ENCODE assay signal across 29 cellular contexts in the genomic region with DNA sequence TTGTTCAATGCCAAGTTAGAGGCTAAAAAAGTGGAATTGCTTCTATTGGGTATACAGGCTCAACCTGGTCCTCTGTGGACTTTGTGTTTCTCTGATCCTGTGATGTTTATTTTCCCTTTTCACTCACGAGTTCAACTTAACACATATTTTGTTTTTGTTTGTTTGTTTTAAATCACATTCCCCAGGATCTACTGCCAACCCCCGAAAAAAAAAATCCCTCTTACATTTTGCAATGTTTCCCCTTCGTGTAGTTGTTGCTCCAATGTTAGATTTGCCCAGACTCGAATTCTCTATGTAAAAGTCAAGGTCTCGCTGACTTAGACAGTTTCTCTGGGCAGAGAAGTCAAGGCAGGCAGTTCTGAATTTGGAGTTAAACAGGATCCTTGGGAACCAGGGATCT.
"Had no signal": no experiment of that assay in that cellular context is flagged by ENCODE, and none has a peak within 500 bp of the region (broad histone marks: within the 10 kb centered on the region; RNA-seq: fewer than 3 reads in every experiment).

No MANE protein-coding gene starts in this region.

- H3K27me3 Mint-ChIP-seq: stimulated activated memory B cell treated with anti-CD40 and anti-IgM and Interleukin-4, amounts not matched to agents 10 μg/mL and 1 μg/mL and 100 μg/mL, for 72 hours; stimulated activated naive B cell treated with anti-CD40 and anti-IgM and Interleukin-4, amounts not matched to agents 10 μg/mL and 1 μg/mL and 100 μg/mL, for 72 hours; stimulated activated naive CD8-positive, alpha-beta T cell treated with anti-CD3 and anti-CD28 coated beads, Interleukin-15, amount 100 ng/mL, for 72 hours; stimulated activated naive CD8-positive, alpha-beta T cell treated with anti-CD3 and anti-CD28 coated beads, Interleukin-15, Interleukin-2, amounts not matched to agents 100 ng/mL and 50 ng/mL, for 24 hours had no signal

- H3K27ac Mint-ChIP-seq: stimulated activated effector memory CD8-positive, alpha-beta T cell treated with anti-CD3 and anti-CD28 coated beads, Interleukin-12 subunit alpha, Interleukin-12 subunit beta, amount 100 ng/mL, for 72 hours; stimulated activated memory B cell treated with anti-CD40 and anti-IgM and Interleukin-4, amounts not matched to agents 10 μg/mL and 1 μg/mL and 100 μg/mL, for 72 hours; stimulated activated naive B cell treated with anti-CD40 and anti-IgM and Interleukin-4, amounts not matched to agents 10 μg/mL and 1 μg/mL and 100 μg/mL, for 72 hours; stimulated activated naive CD8-positive, alpha-beta T cell treated with anti-CD3 and anti-CD28 coated beads, Interleukin-15, amount 100 ng/mL, for 72 hours; stimulated activated naive CD8-positive, alpha-beta T cell treated with anti-CD3 and anti-CD28 coated beads, Interleukin-15, Interleukin-2, amounts not matched to agents 100 ng/mL and 50 ng/mL, for 24 hours; type B pancreatic cell had no signal

- H3K9me3 Mint-ChIP-seq: stimulated activated effector memory CD8-positive, alpha-beta T cell treated with anti-CD3 and anti-CD28 coated beads, Interleukin-12 subunit alpha, Interleukin-12 subunit beta, amount 100 ng/mL, for 72 hours had no signal

- DNase-seq: stimulated activated CD4-positive, alpha-beta T cell treated with anti-CD3 and anti-CD28 coated beads, Interleukin-2, amount 100 ng/mL, for 48 hours; stimulated activated CD4-positive, alpha-beta T cell treated with anti-CD3 and anti-CD28 coated beads, Interleukin-4, amount 100 ng/mL, for 1 hour; stimulated activated CD4-positive, alpha-beta T cell treated with anti-CD3 and anti-CD28 coated beads, Interleukin-4, amount 100 ng/mL, for 24 hours; stimulated activated CD4-positive, alpha-beta T cell treated with anti-CD3 and anti-CD28 coated beads, Interleukin-4, amount 100 ng/mL, for 4 hours; stimulated activated CD8-positive, alpha-beta memory T cell treated with anti-CD3 and anti-CD28 coated beads, Interleukin-4, amount 100 ng/mL, for 48 hours; stimulated activated naive B cell treated with anti-CD40 and anti-IgM and Interleukin-4, amounts not matched to agents 10 μg/mL and 1 μg/mL and 100 μg/mL, for 72 hours; stimulated activated naive CD4-positive, alpha-beta T cell; stimulated activated naive CD4-positive, alpha-beta T cell treated with Interleukin-2 at 50 U/mL for 16 hours; stimulated activated naive CD8-positive, alpha-beta T cell treated with anti-CD3 and anti-CD28 coated beads, Interleukin-15, amount 100 ng/mL, for 72 hours; stimulated activated naive CD8-positive, alpha-beta T cell treated with anti-CD3 and anti-CD28 coated beads, Interleukin-15, Interleukin-2, amounts not matched to agents 100 U/mL and 50 U/mL, for 24 hours; stomach; substantia nigra; testis; thyroid gland; tibial artery; transverse colon; trophoblast cell; upper lobe of left lung; upper lobe of right lung; uterus had no signal

- H3K4me1 Mint-ChIP-seq: stimulated activated effector memory CD8-positive, alpha-beta T cell treated with anti-CD3 and anti-CD28 coated beads, Interleukin-12 subunit alpha, Interleukin-12 subunit beta, amount 100 ng/mL, for 72 hours; stimulated activated memory B cell treated with anti-CD40 and anti-IgM and Interleukin-4, amounts not matched to agents 10 μg/mL and 1 μg/mL and 100 μg/mL, for 72 hours; stimulated activated naive B cell treated with anti-CD40 and anti-IgM and Interleukin-4, amounts not matched to agents 10 μg/mL and 1 μg/mL and 100 μg/mL, for 72 hours; stimulated activated naive CD8-positive, alpha-beta T cell treated with anti-CD3 and anti-CD28 coated beads, Interleukin-15, amount 100 ng/mL, for 72 hours had no signal

- ATAC-seq: stimulated activated effector memory CD8-positive, alpha-beta T cell treated with anti-CD3 and anti-CD28 coated beads, Interleukin-12 subunit alpha, Interleukin-12 subunit beta, amount 100 ng/mL, for 72 hours; stimulated activated memory B cell treated with anti-CD40 and anti-IgM and Interleukin-4, amounts not matched to agents 10 μg/mL and 1 μg/mL and 100 μg/mL, for 72 hours; stimulated activated naive B cell treated with anti-CD40 and anti-IgM and Interleukin-4, amounts not matched to agents 10 μg/mL and 1 μg/mL and 100 μg/mL, for 72 hours; stimulated activated naive CD8-positive, alpha-beta T cell treated with anti-CD3 and anti-CD28 coated beads, Interleukin-15, amount 100 ng/mL, for 72 hours; stimulated activated naive CD8-positive, alpha-beta T cell treated with anti-CD3 and anti-CD28 coated beads, Interleukin-15, Interleukin-2, amounts not matched to agents 100 U/mL and 50 U/mL, for 24 hours; upper lobe of right lung had no signal

- H3K27me3 ChIP-seq: stomach, suprapubic skin, testis, thyroid gland, tibial artery, tibial nerve, transverse colon, upper lobe of left lung, upper lobe of right lung, uterus, vagina had no signal

- H3K4me1 ChIP-seq: stomach, suprapubic skin, testis, thyroid gland, tibial artery, tibial nerve, transverse colon, upper lobe of left lung, upper lobe of right lung, uterus, vagina had no signal

- H3K9me3 ChIP-seq: stomach, suprapubic skin, testis, thoracic aorta, thyroid gland, tibial artery, tibial nerve, transverse colon, upper lobe of left lung, upper lobe of right lung, uterus, vagina had no signal

- H3K27ac ChIP-seq: stomach, suprapubic skin, testis, thoracic aorta, thyroid gland, tibial artery, tibial nerve, transverse colon, upper lobe of left lung, upper lobe of right lung, uterus, vagina had no signal

- H3K36me3 Mint-ChIP-seq: stimulated activated effector memory CD8-positive, alpha-beta T cell treated with anti-CD3 and anti-CD28 coated beads, Interleukin-12 subunit alpha, Interleukin-12 subunit beta, amount 100 ng/mL, for 72 hours; stimulated activated memory B cell treated with anti-CD40 and anti-IgM and Interleukin-4, amounts not matched to agents 10 μg/mL and 1 μg/mL and 100 μg/mL, for 72 hours; stimulated activated naive B cell treated with anti-CD40 and anti-IgM and Interleukin-4, amounts not matched to agents 10 μg/mL and 1 μg/mL and 100 μg/mL, for 72 hours had no signal

- H3K4me3 ChIP-seq: stomach, suprapubic skin, testis, thoracic aorta, thyroid gland, tibial artery, tibial nerve, transverse colon, upper lobe of left lung, upper lobe of right lung, uterus, vagina had no signal

- H3K36me3 ChIP-seq: stomach, suprapubic skin, thoracic aorta, thyroid gland, tibial artery, tibial nerve, transverse colon, upper lobe of left lung, upper lobe of right lung, uterus, vagina had no signal

- FAIRE-seq: urothelium cell line had no signal

- H3K4me3 Mint-ChIP-seq: stimulated activated effector memory CD8-positive, alpha-beta T cell treated with anti-CD3 and anti-CD28 coated beads, Interleukin-12 subunit alpha, Interleukin-12 subunit beta, amount 100 ng/mL, for 72 hours; stimulated activated memory B cell treated with anti-CD40 and anti-IgM and Interleukin-4, amounts not matched to agents 10 μg/mL and 1 μg/mL and 100 μg/mL, for 72 hours; stimulated activated naive B cell treated with anti-CD40 and anti-IgM and Interleukin-4, amounts not matched to agents 10 μg/mL and 1 μg/mL and 100 μg/mL, for 72 hours; stimulated activated naive CD8-positive, alpha-beta T cell treated with anti-CD3 and anti-CD28 coated beads, Interleukin-15, amount 100 ng/mL, for 72 hours; stimulated activated naive CD8-positive, alpha-beta T cell treated with anti-CD3 and anti-CD28 coated beads, Interleukin-15, Interleukin-2, amounts not matched to agents 100 ng/mL and 50 ng/mL, for 24 hours; type B pancreatic cell had no signal
